Comparison of ENCODE assay signal across 7 cellular contexts in the genomic region with DNA sequence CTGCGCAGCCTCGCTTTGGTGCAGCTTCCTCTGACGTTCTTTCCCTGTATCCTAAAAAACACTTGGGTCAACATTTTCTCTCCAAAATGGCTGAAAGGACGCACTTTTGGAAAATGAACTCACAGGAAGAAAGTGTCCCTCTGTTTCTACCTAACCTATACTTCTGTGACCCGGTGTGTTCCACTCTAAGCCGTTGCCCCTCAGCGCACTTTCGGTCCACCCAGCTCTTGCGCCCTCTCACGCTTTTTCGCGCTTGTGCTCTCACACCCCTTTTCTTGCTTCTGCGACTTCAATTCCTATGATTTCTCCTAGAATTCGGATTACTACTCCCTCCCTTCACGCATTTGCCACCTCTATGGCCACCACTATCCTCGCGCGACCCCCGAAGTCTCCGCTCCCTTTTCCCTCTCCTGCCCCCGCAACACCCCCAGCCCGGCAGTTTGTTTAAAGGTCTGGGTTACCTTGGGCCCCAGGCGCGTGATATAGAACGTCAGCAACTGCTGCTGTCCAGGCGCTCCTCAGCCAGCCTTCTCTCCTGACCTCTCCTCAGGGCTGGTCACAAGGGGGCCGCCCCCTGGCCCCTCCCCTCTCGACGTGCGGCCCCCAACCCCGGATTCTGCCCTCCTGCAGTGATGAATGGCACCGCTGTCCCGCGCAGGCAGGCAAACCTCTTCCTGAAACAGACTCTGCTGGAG. TPM values are rescaled to one million over a fixed set of nuclear protein-coding genes. Genes with fewer than 3 reads are reported as not detected.
DNase-seq lines count a peak whose midpoint lies in the region; ATAC-seq and TF ChIP-seq lines count a peak whose summit lies in the region.

TSS of gene USP51 (minus strand) at position 534 of the 695 bp plus-strand sequence. CDS start 909 bp downstream, outside the sequence.

- peak within 1 kb of the TSS; percentile 76 to 82 for H3K27ac Mint-ChIP-seq in natural killer cell treated with Interleukin-12 subunit alpha and Interleukin-12 subunit beta and Interleukin-15 and Interleukin-18, amount 100 ng/mL, for 72 hours

- DNase-seq in MM.1S (no peak), fibroblast of the aortic adventitia (ENCODE audit: low read depth) (peak; percentile 68), vagina (ENCODE audit: extremely low spot score in 2 of 2) (peak; percentile 89 to 91)
- peak; percentile 27 to 32 for DNase-seq in activated T-cell treated with anti-CD3 and anti-CD28 coated beads, Interleukin-2, amount 50 U/mL, for 48 hours
- no peak for DNase-seq in natural killer cell treated with Interleukin-12 subunit alpha and Interleukin-12 subunit beta and Interleukin-15 and Interleukin-18, amount 100 ng/mL, for 72 hours (ENCODE audit: low spot score)

- no peaks in the 10 kb centered on the region for H4K20me1 ChIP-seq in MM.1S (ENCODE audit: insufficient read depth, low read length)

- H3K79me2 ChIP-seq in MM.1S (ENCODE audit: low read length): no peaks in the 10 kb centered on the region

- H3K4me2 ChIP-seq in MM.1S (ENCODE audit: low read depth, low read length): peak within 1 kb of the TSS; percentile 71

- H3K4me1 ChIP-seq in MM.1S (ENCODE audit: low read length): peaks cover 21% of the 10 kb centered on the region
- H3K4me1 ChIP-seq in vagina: peaks cover 8% of the 10 kb centered on the region

- peak within 1 kb of the TSS; percentile 90 for H2AFZ ChIP-seq in MM.1S (ENCODE audit: low read length)

- H3K9ac ChIP-seq in MM.1S (ENCODE audit: low read length): peak within 1 kb of the TSS; percentile 81

- H3K27ac ChIP-seq in MM.1S (ENCODE audit: low read length) (peak within 1 kb of the TSS; percentile 68), vagina (peak within 1 kb of the TSS; percentile 96)

- TF ChIP-seq CTCF in GM12875 (IDR thresholded peaks at IDR 0.05; ENCODE audit: borderline replicate concordance, insufficient read depth, low read depth, low read length): no peak
- TF ChIP-seq CTCF in MM.1S (IDR thresholded peaks at IDR 0.05; ENCODE audit: low read length): peak; percentile 21; the same call in 1 of the 2 replicates
- peak; percentile 4 for TF ChIP-seq CTCF in fibroblast of the aortic adventitia (IDR thresholded peaks at IDR 0.05; ENCODE audit: insufficient read depth, low read length)
- TF ChIP-seq CTCF in vagina (IDR thresholded peaks at IDR 0.05): no peak

- H3K27me3 Mint-ChIP-seq in natural killer cell treated with Interleukin-12 subunit alpha and Interleukin-12 subunit beta and Interleukin-15 and Interleukin-18, amount 100 ng/mL, for 72 hours: peaks cover 0 to 8% of the 10 kb centered on the region in 2 donors

- peak within 1 kb of the TSS; percentile 73 for H3K4me3 ChIP-seq in GM12875 (ENCODE audit: low read depth, low read length)
- H3K4me3 ChIP-seq in MM.1S (ENCODE audit: low read length): peak within 1 kb of the TSS; percentile 78
- H3K4me3 ChIP-seq in fibroblast of the aortic adventitia (ENCODE audit: low read depth, low read length): peak within 1 kb of the TSS; percentile 76
- peak within 1 kb of the TSS; percentile 57 to 69 for H3K4me3 ChIP-seq in vagina

- H3K9me3 Mint-ChIP-seq in natural killer cell treated with Interleukin-12 subunit alpha and Interleukin-12 subunit beta and Interleukin-15 and Interleukin-18, amount 100 ng/mL, for 72 hours: no peaks in the 10 kb centered on the region

- peak; percentile 40 for ATAC-seq in GM21825 (IDR thresholded peaks at IDR 0.05; ENCODE audit: unreplicated experiment)
- ATAC-seq in natural killer cell treated with Interleukin-12 subunit alpha and Interleukin-12 subunit beta and Interleukin-15 and Interleukin-18, amount 100 ng/mL, for 72 hours: peak; percentile 21 to 62

- intact Hi-C loops in vagina (cut with DNase I): no loop called here

- peaks cover 16% of the 10 kb centered on the region for H3F3A ChIP-seq in MM.1S (ENCODE audit: insufficient read depth, low read length)

- peak within 1 kb of the TSS; percentile 94 for H3K4me3 Mint-ChIP-seq in natural killer cell treated with Interleukin-12 subunit alpha and Interleukin-12 subunit beta and Interleukin-15 and Interleukin-18, amount 100 ng/mL, for 72 hours

- no peaks in the 10 kb centered on the region for H3K9me2 ChIP-seq in MM.1S (replicated peaks; ENCODE audit: insufficient read depth, low read length)

- H3K9me3 ChIP-seq in MM.1S (replicated peaks; ENCODE audit: insufficient read depth, low read length): no peaks in the 10 kb centered on the region
- H3K9me3 ChIP-seq in vagina: no peaks in the 10 kb centered on the region

- H3K27me3 ChIP-seq in MM.1S (replicated peaks; ENCODE audit: insufficient read depth, low read length) (no peaks in the 10 kb centered on the region), vagina (no peaks in the 10 kb centered on the region)

- no peaks in the 10 kb centered on the region for H3K36me3 Mint-ChIP-seq in natural killer cell treated with Interleukin-12 subunit alpha and Interleukin-12 subunit beta and Interleukin-15 and Interleukin-18, amount 100 ng/mL, for 72 hours

- H3K36me3 ChIP-seq in MM.1S (replicated peaks; ENCODE audit: insufficient read depth, low read length): no peaks in the 10 kb centered on the region
- no peaks in the 10 kb centered on the region for H3K36me3 ChIP-seq in vagina

- TF ChIP-seq POLR2A in vagina (IDR thresholded peaks at IDR 0.05): no peak

- peaks cover 0 to 10% of the 10 kb centered on the region in 2 donors for H3K4me1 Mint-ChIP-seq in natural killer cell treated with Interleukin-12 subunit alpha and Interleukin-12 subunit beta and Interleukin-15 and Interleukin-18, amount 100 ng/mL, for 72 hours (ENCODE audit: low read depth in 2 of 2)

RNA-seq across cellular contexts. Expression of gene USP51, which starts in this region (rescaled TPM):
- total RNA-seq in fibroblast of the aortic adventitia (ENCODE audit: low replicate concordance) (2.2 and 3.8 TPM in 2 replicates), vagina (1.7 TPM)
- total RNA-seq in natural killer cell treated with Interleukin-12 subunit alpha and Interleukin-12 subunit beta and Interleukin-15 and Interleukin-18, amount 100 ng/mL, for 72 hours: under 1 TPM; 0.26 to 0.45 TPM

Comparison
In these comparisons a context has a peak if more than half of its experiments do, and no peak if none do; other contexts are left out.
1. Peak in ATAC-seq in natural killer cell treated with Interleukin-12 subunit alpha and Interleukin-12 subunit beta and Interleukin-15 and Interleukin-18, amount 100 ng/mL, for 72 hours; RNA of the gene not detected or under 1 TPM.
2. CTCF ChIP-seq: peak in MM.1S (single experiment) and fibroblast of the aortic adventitia (single experiment); none in GM12875 (single experiment) and vagina (0 of 3).
3. DNase-seq: peak in activated T-cell treated with anti-CD3 and anti-CD28 coated beads, Interleukin-2, amount 50 U/mL, for 48 hours (2 of 2), fibroblast of the aortic adventitia (single experiment) and vagina (2 of 2); none in MM.1S (single experiment) and natural killer cell treated with Interleukin-12 subunit alpha and Interleukin-12 subunit beta and Interleukin-15 and Interleukin-18, amount 100 ng/mL, for 72 hours (single experiment).
4. Peak in every context shown above with its lines, with median percentiles within 50 percentile points of each other: H3K4me3 ChIP-seq.